12 cellular contexts compared by ENCODE assay signal in the genomic region with DNA sequence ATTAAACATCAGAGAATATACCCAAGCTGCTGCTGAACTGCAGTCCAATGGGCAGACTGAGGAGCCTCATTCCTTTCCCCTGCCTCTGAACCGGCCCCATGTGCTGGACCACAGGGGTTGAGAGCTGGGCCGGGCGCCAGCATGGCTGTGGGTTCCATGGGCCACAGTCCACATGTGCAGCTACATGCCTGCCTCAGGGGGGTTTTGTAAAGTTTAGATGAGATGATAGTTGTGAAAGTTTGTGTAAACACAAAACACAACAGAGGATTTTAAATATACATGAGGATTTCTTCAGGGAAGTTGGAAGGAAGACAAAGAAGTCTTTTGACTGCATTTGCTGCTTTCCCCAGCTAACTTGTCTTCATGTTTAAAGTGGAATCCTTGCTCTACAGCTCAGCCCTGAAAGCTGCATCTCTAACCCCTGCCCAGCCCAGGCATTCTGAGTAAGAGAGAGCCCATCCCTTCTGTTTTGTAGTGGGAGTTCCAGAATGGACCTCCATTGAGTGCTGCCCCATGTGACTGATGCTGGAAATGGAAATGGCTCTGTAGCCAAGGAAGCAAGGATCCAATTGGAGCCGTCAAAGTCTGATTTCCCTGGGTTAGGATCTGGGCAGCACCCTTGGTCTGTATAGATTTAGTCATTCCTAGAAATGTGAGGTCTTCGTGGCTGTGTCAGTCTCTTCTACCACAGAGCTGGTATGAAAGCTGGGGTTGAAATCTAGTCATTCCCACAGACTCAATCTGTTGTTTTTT. TPM values are rescaled to one million over a fixed set of nuclear protein-coding genes. Genes with fewer than 3 reads are reported as not detected.
DNase-seq lines count a peak whose midpoint lies in the region; ATAC-seq and TF ChIP-seq lines count a peak whose summit lies in the region.
"Had no signal": no experiment of that assay in that cellular context is flagged by ENCODE, and none has a peak within 500 bp of the region (broad histone marks: within the 10 kb centered on the region; RNA-seq: fewer than 3 reads in every experiment).

No MANE protein-coding gene starts in this region.

- H3K4me3 ChIP-seq in esophagus squamous epithelium: no peak overlapping the region
- H3K4me3 ChIP-seq: adrenal gland had no signal

- TF ChIP-seq POLR2A in esophagus squamous epithelium (IDR thresholded peaks at IDR 0.05): no peak

- no peak for TF ChIP-seq CTCF in esophagus squamous epithelium (IDR thresholded peaks at IDR 0.05)

- no peak overlapping the region for H3K27ac Mint-ChIP-seq in T-cell
- H3K27ac Mint-ChIP-seq: naive thymus-derived CD4-positive, alpha-beta T cell had no signal

- intact Hi-C loops in esophagus squamous epithelium (cut with DNase I): no loop called here
- intact Hi-C loops in head of caudate nucleus (cut with DNase I): no loop called here

- H3K27ac ChIP-seq in esophagus squamous epithelium: peak overlapping the region in 3 of 4 donors; percentile 9 to 40 (median 11)
- H3K27ac ChIP-seq: adrenal gland had no signal

- peaks cover 0 to 16% (median 13%) of the 10 kb centered on the region in 3 donors for H3K4me1 ChIP-seq in esophagus squamous epithelium
- H3K4me1 ChIP-seq: adrenal gland had no signal

- H3K27me3 ChIP-seq in esophagus squamous epithelium: no peaks in the 10 kb centered on the region
- H3K27me3 ChIP-seq: adrenal gland had no signal

- ATAC-seq in HG03442 (IDR thresholded peaks at IDR 0.05; ENCODE audit: unreplicated experiment) (peak; percentile 37), T-cell (replicated peaks in 1 of 4) (no peak), GM21786 (IDR thresholded peaks at IDR 0.05; ENCODE audit: unreplicated experiment) (no peak)
- ATAC-seq: naive thymus-derived CD4-positive, alpha-beta T cell had no signal

- H3K36me3 ChIP-seq in esophagus squamous epithelium: peaks cover 0 to 4% (median 0%) of the 10 kb centered on the region in 3 donors
- H3K36me3 ChIP-seq: adrenal gland had no signal

- peaks cover 5 to 6% of the 10 kb centered on the region in 2 donors for H3K27me3 Mint-ChIP-seq in T-cell

- DNase-seq in GM03348 (ENCODE audit: low spot score) (peak; percentile 80), esophagus squamous epithelium (lab: John Stamatoyannopoulos, UW) (no peak), non-pigmented ciliary epithelial cell (ENCODE audit: low read depth) (peak; percentile 37), cortex of kidney (lab: John Stamatoyannopoulos, UW) (no peak), head of caudate nucleus (no peak), T-cell (no peak)
- DNase-seq: adrenal gland; KBM-7; naive thymus-derived CD4-positive, alpha-beta T cell; OCI-M1 had no signal

- no peaks in the 10 kb centered on the region for H3K9me3 ChIP-seq in esophagus squamous epithelium
- H3K9me3 ChIP-seq: adrenal gland had no signal

- CTCF ChIA-PET in T-cell (lab: Charles Lee): no interaction called here

- no peak overlapping the region for H3K4me3 Mint-ChIP-seq in T-cell
- H3K4me3 Mint-ChIP-seq: naive thymus-derived CD4-positive, alpha-beta T cell had no signal

- 37 to 44% methylated on average over 3 of the region's 5 CpGs for WGBS in esophagus squamous epithelium, 2 donors

- no peaks in the 10 kb centered on the region for H3K9me3 Mint-ChIP-seq in T-cell
- H3K9me3 Mint-ChIP-seq: naive thymus-derived CD4-positive, alpha-beta T cell had no signal

- POLR2A ChIA-PET in T-cell (lab: Charles Lee): no interaction called here

- H3K4me1 Mint-ChIP-seq in T-cell: no peaks in the 10 kb centered on the region

- H3K36me3 Mint-ChIP-seq in T-cell: no peaks in the 10 kb centered on the region
- H3K36me3 Mint-ChIP-seq: naive thymus-derived CD4-positive, alpha-beta T cell had no signal

RNA-seq across cellular contexts. Expression of a gene that starts 17.5 kb away (rescaled TPM):
- 10 to 100 TPM in 3 of 4 donors, 1 to 10 TPM in 1; 9.9 to 15.9 (median 13.8) TPM for total RNA-seq in esophagus squamous epithelium
- under 1 TPM in 3 of 5 donors, not detected in 2; 0.50 to 0.96 (median 0.60) TPM for total RNA-seq in T-cell

Comparison
In these comparisons a context has a peak if more than half of its experiments do, and no peak if none do; other contexts are left out.
1. DNase-seq: peak in GM03348 (single experiment) and non-pigmented ciliary epithelial cell (single experiment); none in esophagus squamous epithelium (single experiment), cortex of kidney (single experiment), head of caudate nucleus (0 of 42) and T-cell (0 of 34).
2. RNA of a gene that starts 17.5 kb away (total RNA-seq): 9.9 to 15.9 TPM in esophagus squamous epithelium; 0.50 to 0.96 TPM in T-cell; every median in the first group is over 4 times any median in the second.